ENCODE assay signal across 1 cellular context in genomic region chr17:47188799-47189731, GRCh38.
A peak's percentile ranks its signal among the peaks of the same experiment; 100 is the strongest.
TF ChIP-seq lines count a peak whose summit lies in the region.

A gene with protein sequence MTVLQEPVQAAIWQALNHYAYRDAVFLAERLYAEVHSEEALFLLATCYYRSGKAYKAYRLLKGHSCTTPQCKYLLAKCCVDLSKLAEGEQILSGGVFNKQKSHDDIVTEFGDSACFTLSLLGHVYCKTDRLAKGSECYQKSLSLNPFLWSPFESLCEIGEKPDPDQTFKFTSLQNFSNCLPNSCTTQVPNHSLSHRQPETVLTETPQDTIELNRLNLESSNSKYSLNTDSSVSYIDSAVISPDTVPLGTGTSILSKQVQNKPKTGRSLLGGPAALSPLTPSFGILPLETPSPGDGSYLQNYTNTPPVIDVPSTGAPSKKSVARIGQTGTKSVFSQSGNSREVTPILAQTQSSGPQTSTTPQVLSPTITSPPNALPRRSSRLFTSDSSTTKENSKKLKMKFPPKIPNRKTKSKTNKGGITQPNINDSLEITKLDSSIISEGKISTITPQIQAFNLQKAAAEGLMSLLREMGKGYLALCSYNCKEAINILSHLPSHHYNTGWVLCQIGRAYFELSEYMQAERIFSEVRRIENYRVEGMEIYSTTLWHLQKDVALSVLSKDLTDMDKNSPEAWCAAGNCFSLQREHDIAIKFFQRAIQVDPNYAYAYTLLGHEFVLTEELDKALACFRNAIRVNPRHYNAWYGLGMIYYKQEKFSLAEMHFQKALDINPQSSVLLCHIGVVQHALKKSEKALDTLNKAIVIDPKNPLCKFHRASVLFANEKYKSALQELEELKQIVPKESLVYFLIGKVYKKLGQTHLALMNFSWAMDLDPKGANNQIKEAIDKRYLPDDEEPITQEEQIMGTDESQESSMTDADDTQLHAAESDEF (minus strand): TSS chr17:47189295. CDS start chr17:47189172, 123 bp downstream.

TF ChIP-seq in K562, 482 proteins besides CTCF, POLR2A, EP300 and RAD21 (continued from another document and continues in another):
- TF ChIP-seq, protein P1, sequence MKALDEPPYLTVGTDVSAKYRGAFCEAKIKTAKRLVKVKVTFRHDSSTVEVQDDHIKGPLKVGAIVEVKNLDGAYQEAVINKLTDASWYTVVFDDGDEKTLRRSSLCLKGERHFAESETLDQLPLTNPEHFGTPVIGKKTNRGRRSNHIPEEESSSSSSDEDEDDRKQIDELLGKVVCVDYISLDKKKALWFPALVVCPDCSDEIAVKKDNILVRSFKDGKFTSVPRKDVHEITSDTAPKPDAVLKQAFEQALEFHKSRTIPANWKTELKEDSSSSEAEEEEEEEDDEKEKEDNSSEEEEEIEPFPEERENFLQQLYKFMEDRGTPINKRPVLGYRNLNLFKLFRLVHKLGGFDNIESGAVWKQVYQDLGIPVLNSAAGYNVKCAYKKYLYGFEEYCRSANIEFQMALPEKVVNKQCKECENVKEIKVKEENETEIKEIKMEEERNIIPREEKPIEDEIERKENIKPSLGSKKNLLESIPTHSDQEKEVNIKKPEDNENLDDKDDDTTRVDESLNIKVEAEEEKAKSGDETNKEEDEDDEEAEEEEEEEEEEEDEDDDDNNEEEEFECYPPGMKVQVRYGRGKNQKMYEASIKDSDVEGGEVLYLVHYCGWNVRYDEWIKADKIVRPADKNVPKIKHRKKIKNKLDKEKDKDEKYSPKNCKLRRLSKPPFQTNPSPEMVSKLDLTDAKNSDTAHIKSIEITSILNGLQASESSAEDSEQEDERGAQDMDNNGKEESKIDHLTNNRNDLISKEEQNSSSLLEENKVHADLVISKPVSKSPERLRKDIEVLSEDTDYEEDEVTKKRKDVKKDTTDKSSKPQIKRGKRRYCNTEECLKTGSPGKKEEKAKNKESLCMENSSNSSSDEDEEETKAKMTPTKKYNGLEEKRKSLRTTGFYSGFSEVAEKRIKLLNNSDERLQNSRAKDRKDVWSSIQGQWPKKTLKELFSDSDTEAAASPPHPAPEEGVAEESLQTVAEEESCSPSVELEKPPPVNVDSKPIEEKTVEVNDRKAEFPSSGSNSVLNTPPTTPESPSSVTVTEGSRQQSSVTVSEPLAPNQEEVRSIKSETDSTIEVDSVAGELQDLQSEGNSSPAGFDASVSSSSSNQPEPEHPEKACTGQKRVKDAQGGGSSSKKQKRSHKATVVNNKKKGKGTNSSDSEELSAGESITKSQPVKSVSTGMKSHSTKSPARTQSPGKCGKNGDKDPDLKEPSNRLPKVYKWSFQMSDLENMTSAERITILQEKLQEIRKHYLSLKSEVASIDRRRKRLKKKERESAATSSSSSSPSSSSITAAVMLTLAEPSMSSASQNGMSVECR (CRISPR knock-in tag; IDR thresholded peaks at IDR 0.05), result no peak; the same call in 1 of the 2 replicates
- TF ChIP-seq SRSF1 (IDR thresholded peaks at IDR 0.05; ENCODE audit: low read depth, low read length) (no peak), CHCHD3 (CRISPR knock-in tag; IDR thresholded peaks at IDR 0.05) (no peak), SREBF2 (CRISPR knock-in tag; IDR thresholded peaks at IDR 0.05) (no peak), MBD2 (IDR thresholded peaks at IDR 0.05; ENCODE audit: borderline replicate concordance, low read depth) (no peak; the same call in 1 of the 2 replicates), CBFA2T3 (IDR thresholded peaks at IDR 0.05) (peak; percentile 86), ZNF584 (CRISPR knock-in tag; IDR thresholded peaks at IDR 0.05; ENCODE audit: low read depth) (no peak), FIP1L1 (IDR thresholded peaks at IDR 0.05; ENCODE audit: low read depth, low read length, poor library complexity, severe bottlenecking) (peak; percentile 49), REST (CRISPR knock-in tag; IDR thresholded peaks at IDR 0.05; ENCODE audit: low read depth) (0 out of 2 replicates have a peak, but pooled peaks have one; percentile 61), OTX1 (CRISPR knock-in tag; IDR thresholded peaks at IDR 0.05) (0 out of 2 replicates have a peak, but pooled peaks have one; percentile 29), FOXK2 (conservative IDR thresholded peaks at IDR 0.05 in 1 of 2, IDR thresholded peaks at IDR 0.05 in 1 of 2; ENCODE audit: low read depth in 2 of 2) (peak in 1 of 2 experiments; percentile 12; a peak in 1 of 4 replicates), RREB1 (CRISPR knock-in tag; IDR thresholded peaks at IDR 0.05) (no peak), ZKSCAN1 (IDR thresholded peaks at IDR 0.05; ENCODE audit: low read depth, low read length) (peak; percentile 76), ELF2 (CRISPR knock-in tag; IDR thresholded peaks at IDR 0.05) (no peak), CREBBP (IDR thresholded peaks at IDR 0.05; ENCODE audit: low read depth, low read length) (no peak), TCF7 (IDR thresholded peaks at IDR 0.05; ENCODE audit: borderline replicate concordance) (no peak), TAF15 (IDR thresholded peaks at IDR 0.05; ENCODE audit: low read depth, low read length) (no peak), MCM2 (IDR thresholded peaks at IDR 0.05; ENCODE audit: low read depth) (no peak), E2F8 (IDR thresholded peaks at IDR 0.05; ENCODE audit: low read depth, partially characterized antibody) (no peak), ZBTB49 (CRISPR knock-in tag; IDR thresholded peaks at IDR 0.05; ENCODE audit: borderline replicate concordance) (peak; percentile 97), DMBX1 (CRISPR knock-in tag; IDR thresholded peaks at IDR 0.05; ENCODE audit: borderline replicate concordance) (no peak), NCOA1 (IDR thresholded peaks at IDR 0.05; ENCODE audit: low read depth) (no peak), RBFOX2 (IDR thresholded peaks at IDR 0.05; ENCODE audit: low read depth, low read length) (peak; percentile 91), NFE2 (IDR thresholded peaks at IDR 0.05; ENCODE audit: low read depth) (0 out of 2 replicates have a peak, but pooled peaks have one; percentile 45), ZNF146 (CRISPR knock-in tag; IDR thresholded peaks at IDR 0.05; ENCODE audit: unreplicated experiment) (no peak), ZNF143 (CRISPR knock-in tag; IDR thresholded peaks at IDR 0.05) (no peak), ZNF184 (CRISPR knock-in tag; IDR thresholded peaks at IDR 0.05) (no peak)
- TF ChIP-seq, protein P2, sequence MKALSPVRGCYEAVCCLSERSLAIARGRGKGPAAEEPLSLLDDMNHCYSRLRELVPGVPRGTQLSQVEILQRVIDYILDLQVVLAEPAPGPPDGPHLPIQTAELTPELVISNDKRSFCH (CRISPR knock-in tag; IDR thresholded peaks at IDR 0.05), result no peak
- TF ChIP-seq, protein P2 (tag; IDR thresholded peaks at IDR 0.05), result peak; percentile 80
- TF ChIP-seq, protein P3, sequence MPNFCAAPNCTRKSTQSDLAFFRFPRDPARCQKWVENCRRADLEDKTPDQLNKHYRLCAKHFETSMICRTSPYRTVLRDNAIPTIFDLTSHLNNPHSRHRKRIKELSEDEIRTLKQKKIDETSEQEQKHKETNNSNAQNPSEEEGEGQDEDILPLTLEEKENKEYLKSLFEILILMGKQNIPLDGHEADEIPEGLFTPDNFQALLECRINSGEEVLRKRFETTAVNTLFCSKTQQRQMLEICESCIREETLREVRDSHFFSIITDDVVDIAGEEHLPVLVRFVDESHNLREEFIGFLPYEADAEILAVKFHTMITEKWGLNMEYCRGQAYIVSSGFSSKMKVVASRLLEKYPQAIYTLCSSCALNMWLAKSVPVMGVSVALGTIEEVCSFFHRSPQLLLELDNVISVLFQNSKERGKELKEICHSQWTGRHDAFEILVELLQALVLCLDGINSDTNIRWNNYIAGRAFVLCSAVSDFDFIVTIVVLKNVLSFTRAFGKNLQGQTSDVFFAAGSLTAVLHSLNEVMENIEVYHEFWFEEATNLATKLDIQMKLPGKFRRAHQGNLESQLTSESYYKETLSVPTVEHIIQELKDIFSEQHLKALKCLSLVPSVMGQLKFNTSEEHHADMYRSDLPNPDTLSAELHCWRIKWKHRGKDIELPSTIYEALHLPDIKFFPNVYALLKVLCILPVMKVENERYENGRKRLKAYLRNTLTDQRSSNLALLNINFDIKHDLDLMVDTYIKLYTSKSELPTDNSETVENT (CRISPR knock-in tag; IDR thresholded peaks at IDR 0.05), result peak; percentile 66; the same call in 1 of the 2 replicates
